ENCODE assay signal across 9 cellular contexts in the genomic region with DNA sequence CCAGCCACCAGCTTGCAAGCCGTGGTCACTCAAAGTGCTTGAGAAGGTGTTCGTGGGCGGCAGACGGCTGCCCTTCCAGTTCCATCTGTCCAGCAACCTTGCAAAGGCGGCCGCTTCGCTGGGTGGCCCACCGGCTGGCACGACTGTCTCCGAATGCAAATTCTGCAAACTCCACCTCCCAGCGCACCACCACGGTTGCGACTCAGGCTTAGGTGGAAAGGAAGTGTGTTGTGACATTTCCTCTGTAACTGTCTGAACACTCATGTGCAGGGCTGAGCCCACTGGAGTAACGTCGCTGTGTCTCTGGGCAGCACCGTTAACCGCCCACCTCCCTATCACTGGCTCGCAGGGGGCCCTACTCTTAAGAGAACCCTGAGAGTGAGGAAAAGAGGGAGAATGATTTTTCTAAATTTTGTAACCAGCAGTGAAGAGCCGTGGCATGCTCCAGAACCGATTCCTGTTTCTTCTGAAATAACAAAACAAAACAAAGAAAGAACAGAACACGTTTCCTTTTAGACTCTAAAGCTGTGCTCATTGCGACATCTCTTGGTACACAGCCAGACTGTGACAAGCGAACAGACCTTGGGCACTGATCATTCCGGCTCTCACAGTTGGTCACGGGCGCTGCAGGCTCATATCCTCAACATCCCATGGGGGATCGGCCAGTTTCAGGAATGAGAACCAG. TPM values are rescaled to one million over a fixed set of nuclear protein-coding genes. Genes with fewer than 3 reads are reported as not detected.
A peak's percentile ranks its signal among the peaks of the same experiment; 100 is the strongest.
DNase-seq lines count a peak whose midpoint lies in the region; ATAC-seq and TF ChIP-seq lines count a peak whose summit lies in the region.
"Had no signal": no experiment of that assay in that cellular context is flagged by ENCODE, and none has a peak within 500 bp of the region (broad histone marks: within the 10 kb centered on the region; RNA-seq: fewer than 3 reads in every experiment).

A gene with protein sequence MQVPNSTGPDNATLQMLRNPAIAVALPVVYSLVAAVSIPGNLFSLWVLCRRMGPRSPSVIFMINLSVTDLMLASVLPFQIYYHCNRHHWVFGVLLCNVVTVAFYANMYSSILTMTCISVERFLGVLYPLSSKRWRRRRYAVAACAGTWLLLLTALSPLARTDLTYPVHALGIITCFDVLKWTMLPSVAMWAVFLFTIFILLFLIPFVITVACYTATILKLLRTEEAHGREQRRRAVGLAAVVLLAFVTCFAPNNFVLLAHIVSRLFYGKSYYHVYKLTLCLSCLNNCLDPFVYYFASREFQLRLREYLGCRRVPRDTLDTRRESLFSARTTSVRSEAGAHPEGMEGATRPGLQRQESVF (minus strand): TSS at position 155 of the 685 bp plus-strand sequence. CDS start 70,627 bp downstream, outside the sequence.

- no peaks in the 10 kb centered on the region for H3K9me3 ChIP-seq in heart right ventricle

- H3K27me3 Mint-ChIP-seq in activated T-cell treated with anti-CD3 and anti-CD28 coated beads, Interleukin-2, amount 50 U/mL, for 24 hours, result no peaks in the 10 kb centered on the region

- H3K9me3 Mint-ChIP-seq in activated T-cell treated with anti-CD3 and anti-CD28 coated beads, Interleukin-2, amount 50 U/mL, for 24 hours, result no peaks in the 10 kb centered on the region
- H3K9me3 Mint-ChIP-seq: neural crest cell had no signal

- no peak for TF ChIP-seq CTCF in heart right ventricle (IDR thresholded peaks at IDR 0.05)

- peak within 1 kb of the TSS; percentile 9 to 89 (median 70) for H3K27ac ChIP-seq in heart right ventricle

- peaks cover 0 to 10% (median 0%) of the 10 kb centered on the region in 9 donors for H3K4me1 ChIP-seq in heart right ventricle

- peaks cover 10% of the 10 kb centered on the region for H3K36me3 Mint-ChIP-seq in activated T-cell treated with anti-CD3 and anti-CD28 coated beads, Interleukin-2, amount 50 U/mL, for 24 hours (ENCODE audit: low read depth)

- H3K36me3 ChIP-seq in heart right ventricle, result no peaks in the 10 kb centered on the region

- intact Hi-C loops in heart right ventricle (cut with DNase I), result loop anchor here in 1 of 10 donors (5.0 kb wide), 1 partner anchor 35 kb away; no protein-coding TSS in a partner anchor

- DNase-seq in NCI-H510A (lab: John Stamatoyannopoulos, UW) (peak; percentile 12), NCI-H510A treated with DMSO at 0.1 percent for 48 hours (lab: John Stamatoyannopoulos, UW) (no peak), OCI-M1 (lab: John Stamatoyannopoulos, UW) (peak; percentile 87), heart right ventricle (peak; percentile 37 to 55), NCI-H1048 (lab: John Stamatoyannopoulos, UW) (no peak)
- peak; percentile 83 for DNase-seq in activated T-cell treated with anti-CD3 and anti-CD28 coated beads, Interleukin-2, amount 50 U/mL, for 24 hours
- DNase-seq in stimulated activated CD4-positive, alpha-beta T cell treated with anti-CD3 and anti-CD28 coated beads, Interleukin-4, amount 100 ng/mL, for 24 hours, result peak; percentile 82

- peaks cover 0 to 7% (median 0%) of the 10 kb centered on the region in 7 donors for H3K27me3 ChIP-seq in heart right ventricle

- peak within 1 kb of the TSS; percentile 99 for H3K27ac Mint-ChIP-seq in activated T-cell treated with anti-CD3 and anti-CD28 coated beads, Interleukin-2, amount 50 U/mL, for 24 hours

- H3K4me1 Mint-ChIP-seq in activated T-cell treated with anti-CD3 and anti-CD28 coated beads, Interleukin-2, amount 50 U/mL, for 24 hours (ENCODE audit: low read depth), result peaks cover 38% of the 10 kb centered on the region
- H3K4me1 Mint-ChIP-seq: neural crest cell had no signal

- 47 to 57% methylated on average over 27 of the region's 27 CpGs for WGBS in heart right ventricle, 2 donors

- H3K4me3 ChIP-seq in heart right ventricle, result peak within 1 kb of the TSS in 9 of 10 donors; percentile 24 to 63 (median 53)

- ATAC-seq in HG03039 (IDR thresholded peaks at IDR 0.05; ENCODE audit: unreplicated experiment), result peak; percentile 48
- peak; percentile 54 to 86 (median 79) for ATAC-seq in heart right ventricle

- H3K4me3 Mint-ChIP-seq in activated T-cell treated with anti-CD3 and anti-CD28 coated beads, Interleukin-2, amount 50 U/mL, for 24 hours, result peak within 1 kb of the TSS; percentile 89
- H3K4me3 Mint-ChIP-seq: neural crest cell had no signal

RNA-seq across cellular contexts. Expression of the gene that starts here (rescaled TPM):
- 1 to 10 TPM; 1.2 to 6.7 (median 4.1) TPM for total RNA-seq in heart right ventricle
- 1 to 10 TPM; 1.0 to 3.2 TPM for polyA plus RNA-seq in heart right ventricle
- total RNA-seq: neural crest cell had no signal

Comparison
In these comparisons a context has a peak if more than half of its experiments do, and no peak if none do; other contexts are left out.
1. DNase-seq: peak in NCI-H510A (single experiment), OCI-M1 (single experiment), activated T-cell treated with anti-CD3 and anti-CD28 coated beads, Interleukin-2, amount 50 U/mL, for 24 hours (single experiment), heart right ventricle (2 of 2) and stimulated activated CD4-positive, alpha-beta T cell treated with anti-CD3 and anti-CD28 coated beads, Interleukin-4, amount 100 ng/mL, for 24 hours (single experiment); none in NCI-H510A treated with DMSO at 0.1 percent for 48 hours (single experiment) and NCI-H1048 (single experiment).